ENCODE assay signal across 7 cellular contexts in the genomic region with DNA sequence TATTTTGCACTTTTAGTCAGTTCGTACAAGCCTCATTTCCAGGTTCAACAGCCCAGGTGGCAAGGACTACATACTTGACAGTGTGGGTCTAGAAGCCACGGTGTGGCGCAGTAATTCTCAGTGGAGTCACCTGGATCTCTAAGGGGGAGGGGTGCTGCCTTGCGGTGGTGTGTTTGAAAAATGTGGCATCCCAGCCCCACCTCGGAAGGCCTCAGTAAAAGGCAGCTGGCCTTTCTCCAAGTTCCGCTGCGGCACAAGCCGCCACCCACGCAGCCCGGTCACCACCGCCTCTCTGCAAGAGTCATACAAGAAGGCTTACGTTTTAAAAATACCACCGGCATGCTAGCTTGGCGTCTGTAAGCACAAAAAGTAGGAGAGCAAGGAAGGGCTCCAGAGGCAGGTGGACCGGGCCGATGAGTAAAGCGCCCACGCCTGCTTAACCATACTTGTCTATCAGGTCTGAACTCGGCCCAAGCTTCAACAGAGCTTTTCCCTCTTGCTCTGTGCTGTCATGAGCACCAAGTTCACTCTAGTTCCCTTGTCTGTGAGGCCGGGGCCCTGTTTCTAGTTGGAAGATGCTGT. TPM values are rescaled to one million over a fixed set of nuclear protein-coding genes. Genes with fewer than 3 reads are reported as not detected.
DNase-seq lines count a peak whose midpoint lies in the region; ATAC-seq, FAIRE-seq and TF ChIP-seq lines count a peak whose summit lies in the region.

No MANE protein-coding gene starts in this region.

- no peaks in the 10 kb centered on the region for H3K9me3 ChIP-seq in testis

- peak; percentile 76 for FAIRE-seq in GM18507 (lab: Jason Lieb, UNC)

- 10 to 13% methylated on average over 11 to 20 of the region's 20 CpGs for WGBS in testis, 2 donors

- peak; percentile 44 for DNase-seq in GM18507 (ENCODE audit: extremely low spot score, insufficient read length, low read depth)
- peak; percentile 81 for DNase-seq in NCI-H226
- peak; percentile 74 to 88 (median 75) for DNase-seq in activated CD8-positive, alpha-beta memory T cell treated with anti-CD3 and anti-CD28 coated beads for 48 hours (ENCODE audit: low read depth in 2 of 3, low spot score in 2 of 3)
- peak; percentile 97 for DNase-seq in epithelial cell of prostate (ENCODE audit: low read depth, low spot score)
- DNase-seq in occipital lobe (lab: John Stamatoyannopoulos, UW) = peak; percentile 62
- DNase-seq in testis = peak; percentile 78

- no peak overlapping the region for H3K4me3 ChIP-seq in testis

- TF ChIP-seq POLR2A in testis (IDR thresholded peaks at IDR 0.05) = no peak

- H3K27ac ChIP-seq in epithelial cell of prostate = peak overlapping the region; percentile 95
- H3K27ac ChIP-seq in testis = peak overlapping the region; percentile 74 to 76

- peaks cover 30% of the 10 kb centered on the region for H3K4me1 ChIP-seq in testis

- H3K36me3 ChIP-seq in testis (ENCODE audit: low read depth, missing control alignments) = no peaks in the 10 kb centered on the region

- no peaks in the 10 kb centered on the region for H3K27me3 ChIP-seq in testis

- intact Hi-C loops in testis (cut with DNase I; ENCODE audit: low total_unique reads) = no loop called here

- no peak for TF ChIP-seq CTCF in testis (IDR thresholded peaks at IDR 0.05)

- ATAC-seq in HG02884 (IDR thresholded peaks at IDR 0.05; ENCODE audit: unreplicated experiment) = peak; percentile 62

RNA-seq across cellular contexts. Expression of a gene that starts 49.5 kb away (rescaled TPM):
- 8.6 TPM for total RNA-seq in occipital lobe
- 10 to 100 TPM in 1 of 2 donors, 1 to 10 TPM in 1; 10.0 to 14.1 TPM for total RNA-seq in testis
- 11.3 TPM for polyA plus RNA-seq in testis (ENCODE audit: insufficient read depth, low read depth, low replicate concordance)

Comparison
In these comparisons a context has a peak if more than half of its experiments do, and no peak if none do; other contexts are left out.
1. DNase-seq: peak in every context shown above with its lines; median percentile 97 in epithelial cell of prostate; 81 in NCI-H226; 78 in testis; 75 in activated CD8-positive, alpha-beta memory T cell treated with anti-CD3 and anti-CD28 coated beads for 48 hours; 62 in occipital lobe; 44 in GM18507.